Comparison of ENCODE assay signal across 9 cellular contexts in genomic region chr1:199545780-199546179, GRCh38.
DNase-seq lines count a peak whose midpoint lies in the region; ATAC-seq and TF ChIP-seq lines count a peak whose summit lies in the region.
"Had no signal": no experiment of that assay in that cellular context is flagged by ENCODE, and none has a peak within 500 bp of the region (broad histone marks: within the 10 kb centered on the region; RNA-seq: fewer than 3 reads in every experiment).

No MANE protein-coding gene starts in this region.

- DNase-seq in A172 (ENCODE audit: low spot score): peak; percentile 25
- peak; percentile 50 for DNase-seq in HK-2 (ENCODE audit: unreplicated experiment)
- peak; percentile 22 for DNase-seq in choroid plexus epithelial cell (ENCODE audit: low read depth)
- DNase-seq in COR-L47 (lab: John Stamatoyannopoulos, UW): no peak
- no peak for DNase-seq in AG08395 (ENCODE audit: low spot score)
- no peak for DNase-seq in activated T-cell treated with anti-CD3 and anti-CD28 coated beads, Interleukin-2, amount 50 U/mL, for 4 hours
- no peak for DNase-seq in activated naive CD4-positive, alpha-beta T cell (lab: John Stamatoyannopoulos, UW)
- DNase-seq: glutamatergic neuron had no signal

- H3K9me3 Mint-ChIP-seq in activated T-cell treated with anti-CD3 and anti-CD28 coated beads, Interleukin-2, amount 50 U/mL, for 4 hours: peaks cover under 1% of the 10 kb centered on the region

- H3K36me3 Mint-ChIP-seq in activated T-cell treated with anti-CD3 and anti-CD28 coated beads, Interleukin-2, amount 50 U/mL, for 4 hours (ENCODE audit: insufficient read depth): no peaks in the 10 kb centered on the region

- no peaks in the 10 kb centered on the region for H3K4me1 Mint-ChIP-seq in activated T-cell treated with anti-CD3 and anti-CD28 coated beads, Interleukin-2, amount 50 U/mL, for 4 hours (ENCODE audit: low read depth)

- no peak overlapping the region for H3K4me3 ChIP-seq in choroid plexus epithelial cell (ENCODE audit: low read depth, low read length)

- H3K27me3 Mint-ChIP-seq in activated T-cell treated with anti-CD3 and anti-CD28 coated beads, Interleukin-2, amount 50 U/mL, for 4 hours (ENCODE audit: low read depth): no peaks in the 10 kb centered on the region

- TF ChIP-seq CTCF in choroid plexus epithelial cell (conservative IDR thresholded peaks at IDR 0.05; ENCODE audit: low read depth, low read length): peak; percentile 49

- H3K4me3 Mint-ChIP-seq in activated T-cell treated with anti-CD3 and anti-CD28 coated beads, Interleukin-2, amount 50 U/mL, for 4 hours: no peak overlapping the region

- ATAC-seq in GM19025 (IDR thresholded peaks at IDR 0.05; ENCODE audit: low read depth, unreplicated experiment): peak; percentile 35
- no peak for ATAC-seq in activated T-cell treated with anti-CD3 and anti-CD28 coated beads, Interleukin-2, amount 50 U/mL, for 4 hours

Comparison
In these comparisons a context has a peak if more than half of its experiments do, and no peak if none do; other contexts are left out.
1. DNase-seq: peak in A172 (single experiment), HK-2 (single experiment) and choroid plexus epithelial cell (single experiment); none in COR-L47 (single experiment), AG08395 (single experiment), activated T-cell treated with anti-CD3 and anti-CD28 coated beads, Interleukin-2, amount 50 U/mL, for 4 hours (single experiment) and activated naive CD4-positive, alpha-beta T cell (0 of 4).